In genomic region chr5:39073759-39074008, GRCh38 we compare ENCODE assay signal across 8 cellular contexts. TPM values are rescaled to one million over a fixed set of nuclear protein-coding genes. Genes with fewer than 3 reads are reported as not detected.
DNase-seq lines count a peak whose midpoint lies in the region; ATAC-seq and TF ChIP-seq lines count a peak whose summit lies in the region.

No MANE protein-coding gene starts in this region.

- H3K27me3 ChIP-seq in A673 (replicated peaks; ENCODE audit: insufficient read depth, low read depth, low read length, poor library complexity): no peaks in the 10 kb centered on the region
- no peaks in the 10 kb centered on the region for H3K27me3 ChIP-seq in iPS-20b (ENCODE audit: insufficient read depth, low read length)

- H3K4me3 Mint-ChIP-seq in activated T-helper 17 cell treated with anti-CD3 and anti-CD28 coated beads, Interleukin-2, amount 50 U/mL, for 72 hours: peak overlapping the region; percentile 97
- H3K4me3 Mint-ChIP-seq in stimulated activated naive CD8-positive, alpha-beta T cell treated with anti-CD3 and anti-CD28 coated beads, Interleukin-15, amount 100 ng/mL, for 72 hours: peak overlapping the region; percentile 90 to 92

- H3K9ac ChIP-seq in iPS-20b (ENCODE audit: low read depth, low read length): peak overlapping the region; percentile 94

- peaks cover 24% of the 10 kb centered on the region for H3K4me1 Mint-ChIP-seq in activated T-helper 17 cell treated with anti-CD3 and anti-CD28 coated beads, Interleukin-2, amount 50 U/mL, for 72 hours
- peaks cover 19% of the 10 kb centered on the region for H3K4me1 Mint-ChIP-seq in stimulated activated naive CD8-positive, alpha-beta T cell treated with anti-CD3 and anti-CD28 coated beads, Interleukin-15, amount 100 ng/mL, for 72 hours

- H3K9me3 ChIP-seq in A673 (ENCODE audit: low read depth, low read length, poor library complexity, severe bottlenecking) (no peaks in the 10 kb centered on the region), iPS-20b (ENCODE audit: insufficient read depth, low read depth, low read length) (no peaks in the 10 kb centered on the region)

- CTCF ChIA-PET in A673 (lab: Charles Lee): no interaction called here

- intact Hi-C loops in A673 (cut with micrococcal nuclease; ENCODE audit: unreplicated experiment): loop anchor here (5.0 kb wide), 1 partner anchor 81 kb away; no protein-coding TSS in a partner anchor

- no peaks in the 10 kb centered on the region for H3K36me3 ChIP-seq in A673 (ENCODE audit: insufficient read depth, low read length, poor library complexity, severe bottlenecking)
- no peaks in the 10 kb centered on the region for H3K36me3 ChIP-seq in iPS-20b (ENCODE audit: insufficient read depth, low read depth, low read length)

- peak; percentile 29 for ATAC-seq in GM19023 (IDR thresholded peaks at IDR 0.05; ENCODE audit: unreplicated experiment)
- ATAC-seq in HG03103 (IDR thresholded peaks at IDR 0.05; ENCODE audit: low read depth, unreplicated experiment): peak; percentile 27
- ATAC-seq in activated T-helper 17 cell treated with anti-CD3 and anti-CD28 coated beads, Interleukin-2, amount 50 U/mL, for 72 hours (replicated peaks): peak; percentile 20
- ATAC-seq in stimulated activated naive CD8-positive, alpha-beta T cell treated with anti-CD3 and anti-CD28 coated beads, Interleukin-15, amount 100 ng/mL, for 72 hours: peak; percentile 59

- H3K27me3 Mint-ChIP-seq in activated T-helper 17 cell treated with anti-CD3 and anti-CD28 coated beads, Interleukin-2, amount 50 U/mL, for 72 hours: peaks cover 3% of the 10 kb centered on the region
- H3K27me3 Mint-ChIP-seq in stimulated activated naive CD8-positive, alpha-beta T cell treated with anti-CD3 and anti-CD28 coated beads, Interleukin-15, amount 100 ng/mL, for 72 hours: peaks cover 13% of the 10 kb centered on the region

- BruUV-seq in A673 (replicated peaks; lab: Mats Ljungman, UMichigan): no TSS peak

- peaks cover 14% of the 10 kb centered on the region for H3K4me1 ChIP-seq in A673 (ENCODE audit: insufficient read depth, low read length, poor library complexity, severe bottlenecking)
- H3K4me1 ChIP-seq in iPS-20b (ENCODE audit: insufficient read depth, low read length): peaks cover 12% of the 10 kb centered on the region; the same call in 1 of the 2 replicates

- DNase-seq in A673 (ENCODE audit: low spot score) (no peak), NOMO-1 treated with dmso at 0.1 percent for 144 hours (lab: John Stamatoyannopoulos, UW; ENCODE audit: unreplicated experiment) (no peak), KG1 (lab: John Stamatoyannopoulos, UW) (no peak)
- DNase-seq in stimulated activated naive CD8-positive, alpha-beta T cell treated with anti-CD3 and anti-CD28 coated beads, Interleukin-15, amount 100 ng/mL, for 72 hours: peak in 1 of 2 donors; percentile 76

- no peaks in the 10 kb centered on the region for H3K9me3 Mint-ChIP-seq in activated T-helper 17 cell treated with anti-CD3 and anti-CD28 coated beads, Interleukin-2, amount 50 U/mL, for 72 hours
- no peaks in the 10 kb centered on the region for H3K9me3 Mint-ChIP-seq in stimulated activated naive CD8-positive, alpha-beta T cell treated with anti-CD3 and anti-CD28 coated beads, Interleukin-15, amount 100 ng/mL, for 72 hours

- H3K4me3 ChIP-seq in A673 (ENCODE audit: low read depth, low read length, poor library complexity, severe bottlenecking): peak overlapping the region; percentile 91
- H3K4me3 ChIP-seq in iPS-20b (ENCODE audit: low read length): peak overlapping the region; percentile 97

- peaks cover 45% of the 10 kb centered on the region for H3K36me3 Mint-ChIP-seq in activated T-helper 17 cell treated with anti-CD3 and anti-CD28 coated beads, Interleukin-2, amount 50 U/mL, for 72 hours (ENCODE audit: low read depth)

- H3K27ac Mint-ChIP-seq in activated T-helper 17 cell treated with anti-CD3 and anti-CD28 coated beads, Interleukin-2, amount 50 U/mL, for 72 hours: peak overlapping the region; percentile 87
- H3K27ac Mint-ChIP-seq in stimulated activated naive CD8-positive, alpha-beta T cell treated with anti-CD3 and anti-CD28 coated beads, Interleukin-15, amount 100 ng/mL, for 72 hours: peak overlapping the region; percentile 92 to 94

- POLR2A ChIA-PET in A673 (lab: Charles Lee; ENCODE audit: low non-redundant PET): no interaction called here

- H3K27ac ChIP-seq in A673 (ENCODE audit: low read depth, low read length, poor library complexity, severe bottlenecking) (peak overlapping the region; percentile 95), iPS-20b (ENCODE audit: low read length) (peak overlapping the region; percentile 72)

- TF ChIP-seq CTCF in A673 (conservative IDR thresholded peaks at IDR 0.05; ENCODE audit: low read depth, low read length): no peak

RNA-seq across cellular contexts. Expression of gene RICTOR, which starts 0.5 kb away (rescaled TPM):
- total RNA-seq in A673 (2021): 23.3 TPM in 2 replicates
- total RNA-seq in activated T-helper 17 cell treated with anti-CD3 and anti-CD28 coated beads, Interleukin-2, amount 50 U/mL, for 72 hours: 10 to 100 TPM; 35.1 to 84.8 TPM
